Comparison of ENCODE assay signal across 20 cellular contexts in the genomic region with DNA sequence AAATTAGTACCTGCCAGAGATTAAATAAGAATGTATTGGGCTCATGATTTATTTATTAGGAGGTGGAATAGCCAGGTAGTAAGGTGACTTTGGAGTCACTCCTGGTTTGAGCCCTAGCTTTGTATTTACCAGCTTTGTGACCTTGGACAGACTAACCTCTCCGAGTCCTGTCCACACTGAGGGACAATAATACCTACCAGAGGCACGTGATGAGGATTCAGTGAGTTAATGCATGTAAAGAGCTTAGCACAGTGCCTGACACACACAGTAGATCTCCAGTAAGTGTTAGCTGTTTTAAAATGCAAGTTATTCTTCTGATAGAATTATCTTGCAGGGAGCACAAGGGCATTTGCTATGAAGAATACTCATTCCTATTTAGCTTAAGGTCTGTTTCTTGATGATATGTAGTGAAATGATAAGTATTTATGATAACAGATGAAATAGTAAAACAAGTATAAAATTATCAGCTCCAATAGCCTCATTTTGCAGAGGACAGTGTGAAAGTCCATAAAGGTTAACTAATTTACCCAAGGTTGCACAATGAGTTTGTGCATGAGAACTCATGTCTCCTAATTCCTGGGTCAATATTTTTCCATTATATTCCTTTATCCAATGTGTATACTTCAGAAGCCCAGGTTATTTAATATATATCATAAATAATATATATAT. TPM values are rescaled to one million over a fixed set of nuclear protein-coding genes. Genes with fewer than 3 reads are reported as not detected.
DNase-seq lines count a peak whose midpoint lies in the region; ATAC-seq, FAIRE-seq and TF ChIP-seq lines count a peak whose summit lies in the region.
"Had no signal": no experiment of that assay in that cellular context is flagged by ENCODE, and none has a peak within 500 bp of the region (broad histone marks: within the 10 kb centered on the region; RNA-seq: fewer than 3 reads in every experiment).

No MANE protein-coding gene starts in this region.

- H3K4me3 ChIP-seq in endodermal cell (ENCODE audit: low read length) (no peak overlapping the region), HepG2 (replicated peaks in 1 of 3; ENCODE audit: insufficient read depth in 1 of 3, low read depth in 2 of 3, low read length in 3 of 3) (no peak overlapping the region; a peak in 1 of 6 replicates)
- H3K4me3 ChIP-seq: A549, BLaER1 had no signal

- H2AFZ ChIP-seq in HepG2 (ENCODE audit: low read length): no peak overlapping the region

- in situ Hi-C loops in HepG2 (cut with HindIII; ENCODE audit: extremely low pct_ligation_motif_present, low pct_unique_long_range_greater_than_20kb): loop anchor here (5.0 kb wide), 1 partner anchor 35 kb away; a partner anchor contains a TSS

- peak overlapping the region; percentile 30 for H3K27ac Mint-ChIP-seq in endodermal cell
- H3K27ac Mint-ChIP-seq in mesothelial cell of epicardium: peak overlapping the region; percentile 16

- H3K4me1 Mint-ChIP-seq in endodermal cell (peaks cover 62% of the 10 kb centered on the region), mesothelial cell of epicardium (peaks cover 10% of the 10 kb centered on the region)

- no peak overlapping the region for H3K4me3 Mint-ChIP-seq in endodermal cell
- no peak overlapping the region for H3K4me3 Mint-ChIP-seq in mesothelial cell of epicardium
- H3K4me3 Mint-ChIP-seq: CD14-positive monocyte; CD4-positive, alpha-beta memory T cell; HFFc6; IgD-negative memory B cell had no signal

- H3K27me3 ChIP-seq in endodermal cell (ENCODE audit: control insufficient read depth, insufficient read depth, low read length, poor library complexity, severe bottlenecking): no peaks in the 10 kb centered on the region
- no peaks in the 10 kb centered on the region for H3K27me3 ChIP-seq in HepG2 (ENCODE audit: control insufficient read depth in 1 of 2, insufficient read depth in 2 of 2, low read length in 2 of 2)
- H3K27me3 ChIP-seq: BLaER1 had no signal

- 90 to 95% methylated on average over 2 of the region's 2 CpGs for WGBS in endodermal cell (ENCODE audit: insufficient coverage in 1 of 2, insufficient read length in 1 of 2), 2 experiments
- 0% methylated on average over 2 of the region's 2 CpGs for WGBS in HepG2 (ENCODE audit: low lambda C conversion rate)

- intact Hi-C loops in HepG2 (cut with micrococcal nuclease; ENCODE audit: unreplicated experiment): no loop called here

- no peak overlapping the region for H3K27ac ChIP-seq in endodermal cell (ENCODE audit: low read depth, low read length)
- peak overlapping the region; percentile 35 for H3K27ac ChIP-seq in HepG2 (ENCODE audit: extremely low read length, insufficient read depth, low read length)
- H3K27ac ChIP-seq: 22Rv1, A549, BLaER1 had no signal

- H3K27me3 Mint-ChIP-seq in endodermal cell (ENCODE audit: insufficient read depth) (no peaks in the 10 kb centered on the region), mesothelial cell of epicardium (ENCODE audit: low read depth) (no peaks in the 10 kb centered on the region)
- H3K27me3 Mint-ChIP-seq: CD4-positive, alpha-beta memory T cell; IgD-negative memory B cell had no signal

- TF ChIP-seq POLR2A in HepG2 (IDR thresholded peaks at IDR 0.05; ENCODE audit: insufficient read depth in 1 of 2, low read depth in 2 of 2, low read length in 2 of 2): no peak

- H3K9me3 ChIP-seq in endodermal cell (ENCODE audit: control insufficient read depth, low read length) (no peaks in the 10 kb centered on the region), HepG2 (ENCODE audit: low read length) (no peaks in the 10 kb centered on the region)
- H3K9me3 ChIP-seq: A549, BLaER1 had no signal

- H3K4me1 ChIP-seq in endodermal cell (ENCODE audit: control insufficient read depth, insufficient read depth, low read length): peaks cover 39% of the 10 kb centered on the region
- H3K4me1 ChIP-seq in HepG2 (ENCODE audit: insufficient read depth, low read length): peaks cover 92% of the 10 kb centered on the region
- H3K4me1 ChIP-seq: A549, BLaER1 had no signal

- peak overlapping the region; percentile 10 for H3K4me2 ChIP-seq in HepG2 (ENCODE audit: low read depth, low read length)
- H3K4me2 ChIP-seq: A549, BLaER1 had no signal

- H3K9me3 Mint-ChIP-seq in endodermal cell: no peaks in the 10 kb centered on the region
- H3K9me3 Mint-ChIP-seq in mesothelial cell of epicardium: no peaks in the 10 kb centered on the region
- H3K9me3 Mint-ChIP-seq: CD14-positive monocyte; CD4-positive, alpha-beta memory T cell; HFFc6; IgD-negative memory B cell had no signal

- DNase-seq in NCI-H82 (lab: John Stamatoyannopoulos, UW) (peak; percentile 10), NCI-H82 treated with DMSO at 0.1 percent for 48 hours (lab: John Stamatoyannopoulos, UW; ENCODE audit: unreplicated experiment) (no peak), endodermal cell (no peak), HepG2 (ENCODE audit: low spot score) (peak; percentile 70), mesothelial cell of epicardium (ENCODE audit: low spot score in 2 of 2, unreplicated experiment in 2 of 2) (no peak), dedifferentiated amniotic fluid mesenchymal stem cell (ENCODE audit: extremely low spot score) (no peak), AG08395 (ENCODE audit: low spot score) (no peak)
- DNase-seq: CD4-positive, alpha-beta memory T cell; DMS153; DMS79; GDM1; GOT3; H7; HFFc6 had no signal

- peaks cover 61% of the 10 kb centered on the region for H3K36me3 Mint-ChIP-seq in endodermal cell (ENCODE audit: low read depth)
- H3K36me3 Mint-ChIP-seq in mesothelial cell of epicardium: peaks cover 45% of the 10 kb centered on the region

- peak; percentile 70 for FAIRE-seq in HepG2 (lab: Jason Lieb, UNC)
- FAIRE-seq: A549 had no signal

- H3K36me3 ChIP-seq in endodermal cell (ENCODE audit: control insufficient read depth, insufficient read depth, low read length): peaks cover 62% of the 10 kb centered on the region
- H3K36me3 ChIP-seq in HepG2 (replicated peaks in 1 of 2; ENCODE audit: control insufficient read depth in 1 of 2, insufficient read depth in 2 of 2, low read length in 2 of 2): peaks cover 7 to 42% of the 10 kb centered on the region in 2 experiments

- TF ChIP-seq RAD21 in HepG2 (CRISPR knock-in tag; IDR thresholded peaks at IDR 0.05): no peak

- CTCF ChIA-PET in HepG2 (lab: Yijun Ruan, JAX; ENCODE audit: low intra/inter-chr PET ratio, low total read pairs): no interaction called here

- POLR2A ChIA-PET in HepG2 (lab: Yijun Ruan, JAX): interaction anchor here (0.6 to 3.4 kb wide), 3 partner anchors 37 to 122 kb away, joined by 3 to 14 read pairs (median 4); a partner anchor contains a TSS

- peaks cover 48% of the 10 kb centered on the region for H3K79me2 ChIP-seq in HepG2 (ENCODE audit: insufficient read depth, low read length)

- TF ChIP-seq CTCF in endodermal cell (conservative IDR thresholded peaks at IDR 0.05) (peak; percentile 8), HepG2 (CRISPR knock-in tag; IDR thresholded peaks at IDR 0.05) (no peak), mesothelial cell of epicardium (IDR thresholded peaks at IDR 0.05; ENCODE audit: unreplicated experiment) (no peak)

- H3K9ac ChIP-seq in endodermal cell (ENCODE audit: extremely low read depth, low read length, poor library complexity, severe bottlenecking) (no peak overlapping the region), HepG2 (ENCODE audit: insufficient read depth, low read depth, low read length) (peak overlapping the region; percentile 30; the same call in 1 of the 2 replicates)
- H3K9ac ChIP-seq: BLaER1 had no signal

- no TSS peak for BruUV-seq in HepG2 (replicated peaks; lab: Mats Ljungman, UMichigan)

- ATAC-seq in HepG2 (peak; percentile 67), HG02884 (IDR thresholded peaks at IDR 0.05; ENCODE audit: unreplicated experiment) (no peak)

- TF ChIP-seq EP300 in HepG2 (IDR thresholded peaks at IDR 0.05; ENCODE audit: low read depth in 2 of 2, low read length in 2 of 2) (peak in 1 of 2 experiments; percentile 22; a peak in 1 of 4 replicates), HepG2 (CRISPR knock-in tag; IDR thresholded peaks at IDR 0.05; ENCODE audit: borderline replicate concordance) (no peak)

- no peaks in the 10 kb centered on the region for H4K20me1 ChIP-seq in HepG2 (ENCODE audit: insufficient read depth, low read length)

TF ChIP-seq in HepG2, 621 proteins besides CTCF, POLR2A, EP300 and RAD21 (continues in another document):
- no peak for TF ChIP-seq RFX3 (CRISPR knock-in tag; IDR thresholded peaks at IDR 0.05)
- TF ChIP-seq, protein P1, sequence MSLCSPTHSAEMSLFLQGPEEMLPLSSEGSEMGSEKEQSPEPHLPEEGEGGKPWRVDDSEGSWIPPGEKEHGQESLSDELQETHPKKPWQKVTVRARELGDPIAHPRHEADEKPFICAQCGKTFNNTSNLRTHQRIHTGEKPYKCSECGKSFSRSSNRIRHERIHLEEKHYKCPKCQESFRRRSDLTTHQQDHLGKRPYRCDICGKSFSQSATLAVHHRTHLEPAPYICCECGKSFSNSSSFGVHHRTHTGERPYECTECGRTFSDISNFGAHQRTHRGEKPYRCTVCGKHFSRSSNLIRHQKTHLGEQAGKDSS (CRISPR knock-in tag; IDR thresholded peaks at IDR 0.05; ENCODE audit: borderline replicate concordance, low read depth): no peak

RNA-seq across cellular contexts. Expression of a gene that starts 36.4 kb away (rescaled TPM):
- total RNA-seq in endodermal cell (10 to 100 TPM; 22.7 to 26.7 TPM), HepG2 (2016; rRNA removed; fragmentation: Illumina TruSeq; extraction: Trizol) (22.7 and 27.5 TPM in 2 replicates), mesothelial cell of epicardium (21.8 to 24.6 TPM (median 22.6 TPM) in 3 replicates)
- 18.2 TPM for polyA plus RNA-seq in endodermal cell (2013, experiment 1 of 2)
- polyA plus RNA-seq in endodermal cell (2013, experiment 2 of 2): 18.5 TPM
- 19.8 and 21.2 TPM in 2 replicates for total RNA-seq in HepG2 (2016; cell fraction: cytosol; rRNA removed; fragmentation: Illumina TruSeq; extraction: Trizol; ENCODE audit: low read depth)
- total RNA-seq in HepG2 (2016; cell fraction: insoluble cytoplasmic fraction; rRNA removed; fragmentation: Illumina TruSeq; extraction: Trizol): 21.5 and 25.3 TPM in 2 replicates
- total RNA-seq in HepG2 (2016; cell fraction: membrane; rRNA removed; fragmentation: Illumina TruSeq; extraction: Trizol): 14.1 and 14.9 TPM in 2 replicates
- total RNA-seq in HepG2 (2016; cell fraction: nucleus; rRNA removed; fragmentation: Illumina TruSeq; extraction: Trizol): 16.2 and 18.3 TPM in 2 replicates
- polyA plus RNA-seq in HepG2 (2011; rRNA removed): 30.3 and 35.3 TPM in 2 replicates
- polyA plus RNA-seq in HepG2 (2011; cell fraction: cytosol; rRNA removed): 18.9 and 20.5 TPM in 2 replicates
- 24.9 and 25.4 TPM in 2 replicates for polyA plus RNA-seq in HepG2 (2011; cell fraction: nucleus; rRNA removed)
- 19.6 and 25.6 TPM in 2 replicates for polyA plus RNA-seq in HepG2 (2012)
- polyA plus RNA-seq in HepG2 (2016; cell fraction: cytosol; fragmentation: Illumina TruSeq; extraction: Trizol; ENCODE audit: low read depth): 1.3 and 2.0 TPM in 2 replicates
- polyA plus RNA-seq in HepG2 (2016; cell fraction: insoluble cytoplasmic fraction; fragmentation: Illumina TruSeq; extraction: Trizol; ENCODE audit: low read depth): 22.9 and 25.3 TPM in 2 replicates
- 3.9 and 4.5 TPM in 2 replicates for polyA plus RNA-seq in HepG2 (2016; cell fraction: membrane; fragmentation: Illumina TruSeq; extraction: Trizol; ENCODE audit: low read depth)
- 26.8 and 27.2 TPM in 2 replicates for polyA plus RNA-seq in HepG2 (2016; cell fraction: nucleus; fragmentation: Illumina TruSeq; extraction: Trizol; ENCODE audit: insufficient read depth, low read depth)
- 43.3 and 66.9 TPM in 2 replicates for polyA minus RNA-seq in HepG2 (2011; rRNA and poly(A)+ RNA removed; ENCODE audit: low replicate concordance)
- 15.5 and 21.7 TPM in 2 replicates for polyA minus RNA-seq in HepG2 (2011; cell fraction: cytosol; rRNA and poly(A)+ RNA removed)
- 19.7 and 26.4 TPM in 2 replicates for polyA minus RNA-seq in HepG2 (2011; cell fraction: nucleus; rRNA and poly(A)+ RNA removed)

Comparison
In these comparisons a context has a peak if more than half of its experiments do, and no peak if none do; other contexts are left out.
1. DNase-seq: peak in NCI-H82 (single experiment) and HepG2 (single experiment); none in NCI-H82 treated with DMSO at 0.1 percent for 48 hours (single experiment), endodermal cell (single experiment), mesothelial cell of epicardium (0 of 2), dedifferentiated amniotic fluid mesenchymal stem cell (single experiment) and AG08395 (single experiment).